8 cellular contexts compared by ENCODE assay signal in the genomic region with DNA sequence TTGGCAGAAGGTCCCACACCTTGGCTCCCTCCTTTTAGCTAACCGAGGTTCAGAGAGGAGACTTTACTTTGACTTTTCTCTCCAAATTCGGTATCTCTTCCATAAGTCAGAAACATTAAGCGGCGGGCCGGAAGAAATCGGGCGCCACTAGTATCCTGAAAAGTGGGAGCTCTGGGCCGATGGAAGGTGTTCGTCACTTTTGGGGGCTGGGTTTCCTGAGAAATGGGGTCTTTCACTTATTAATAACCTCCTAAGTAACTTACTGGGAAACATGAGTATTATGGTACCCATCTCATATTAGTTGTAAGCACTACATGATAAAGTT. TPM values are rescaled to one million over a fixed set of nuclear protein-coding genes. Genes with fewer than 3 reads are reported as not detected.
DNase-seq lines count a peak whose midpoint lies in the region; TF ChIP-seq lines count a peak whose summit lies in the region.

No MANE protein-coding gene starts in this region.

- no peak for DNase-seq in CD14-positive monocyte (ENCODE audit: low spot score)
- DNase-seq in neural progenitor cell (ENCODE audit: low spot score) = no peak
- DNase-seq in C1 segment of cervical spinal cord (lab: John Stamatoyannopoulos, UW) = no peak
- DNase-seq in HuH-7 (ENCODE audit: low spot score) = no peak
- no peak for DNase-seq in NK-92 (lab: John Stamatoyannopoulos, UW; ENCODE audit: unreplicated experiment)
- no peak for DNase-seq in NCI-H187 treated with DMSO at 0.1 percent for 48 hours (lab: John Stamatoyannopoulos, UW)

- H3K4me3 ChIP-seq in Loucy (ENCODE audit: low read length, poor library complexity, severe bottlenecking) = peak overlapping the region; percentile 89
- H3K4me3 ChIP-seq in ectodermal cell (ENCODE audit: insufficient read depth, low read depth, low read length) = peak overlapping the region; percentile 48
- H3K4me3 ChIP-seq in neural progenitor cell = peak overlapping the region; percentile 83

- H2AFZ ChIP-seq in Loucy (ENCODE audit: low read length) = peak overlapping the region; percentile 89
- peak overlapping the region; percentile 95 for H2AFZ ChIP-seq in neural progenitor cell (replicated peaks)

- peaks cover 24% of the 10 kb centered on the region for H3K79me2 ChIP-seq in Loucy (ENCODE audit: insufficient read depth, low read length)
- H3K79me2 ChIP-seq in neural progenitor cell (ENCODE audit: low read depth) = peaks cover 21% of the 10 kb centered on the region

- H3K27ac Mint-ChIP-seq in CD14-positive monocyte (peak overlapping the region; percentile 87 to 96 (median 93)), neural progenitor cell (peak overlapping the region; percentile 50)

- H3K27me3 Mint-ChIP-seq in CD14-positive monocyte (ENCODE audit: low read depth in 3 of 3) (peaks cover 1 to 7% (median 5%) of the 10 kb centered on the region in 3 donors), neural progenitor cell (ENCODE audit: insufficient read depth, low read depth) (no peaks in the 10 kb centered on the region)

- peak overlapping the region; percentile 70 for H3K4me2 ChIP-seq in Loucy (ENCODE audit: low read depth, low read length, poor library complexity, severe bottlenecking)
- peak overlapping the region; percentile 93 for H3K4me2 ChIP-seq in neural progenitor cell

- H3F3A ChIP-seq in Loucy (ENCODE audit: low read depth) = no peaks in the 10 kb centered on the region
- peaks cover 7% of the 10 kb centered on the region for H3F3A ChIP-seq in neural progenitor cell (ENCODE audit: low read depth)

- H3K4me1 Mint-ChIP-seq in CD14-positive monocyte (peaks cover 21% of the 10 kb centered on the region), neural progenitor cell (peaks cover 10% of the 10 kb centered on the region)

- H3K4me3 Mint-ChIP-seq in CD14-positive monocyte = peak overlapping the region; percentile 98 to 99
- H3K4me3 Mint-ChIP-seq in neural progenitor cell = peak overlapping the region; percentile 97

- H3K27ac ChIP-seq in ectodermal cell (ENCODE audit: insufficient read depth, low read depth, low read length, poor library complexity, severe bottlenecking) (no peak overlapping the region), neural progenitor cell (no peak overlapping the region)

- H3K9ac ChIP-seq in Loucy (ENCODE audit: low read depth, low read length, poor library complexity, severe bottlenecking) (peak overlapping the region; percentile 77), neural progenitor cell (peak overlapping the region; percentile 70)

- no peak for TF ChIP-seq CTCF in CD14-positive monocyte (IDR thresholded peaks at IDR 0.05)
- TF ChIP-seq CTCF in Loucy (conservative IDR thresholded peaks at IDR 0.05; ENCODE audit: low read length) = no peak
- no peak for TF ChIP-seq CTCF in neural progenitor cell (IDR thresholded peaks at IDR 0.05)

- H3K36me3 ChIP-seq in Loucy (ENCODE audit: insufficient read depth, low read length) = no peaks in the 10 kb centered on the region
- no peaks in the 10 kb centered on the region for H3K36me3 ChIP-seq in ectodermal cell (ENCODE audit: control insufficient read depth, insufficient read depth, low read length)
- no peaks in the 10 kb centered on the region for H3K36me3 ChIP-seq in neural progenitor cell

- H3K4me1 ChIP-seq in Loucy (ENCODE audit: insufficient read depth, low read length, poor library complexity, severe bottlenecking) = peaks cover 30% of the 10 kb centered on the region
- no peaks in the 10 kb centered on the region for H3K4me1 ChIP-seq in ectodermal cell (ENCODE audit: control insufficient read depth, insufficient read depth, low read length)
- H3K4me1 ChIP-seq in neural progenitor cell = peaks cover 16% of the 10 kb centered on the region

- H3K9me3 ChIP-seq in Loucy (ENCODE audit: insufficient read depth, low read depth, low read length) (no peaks in the 10 kb centered on the region), ectodermal cell (ENCODE audit: control insufficient read depth, low read length) (no peaks in the 10 kb centered on the region), neural progenitor cell (ENCODE audit: low read depth) (no peaks in the 10 kb centered on the region)

- H3K9me2 ChIP-seq in Loucy (replicated peaks; ENCODE audit: low read depth, low read length) = no peaks in the 10 kb centered on the region

- intact Hi-C loops in CD14-positive monocyte (cut with micrococcal nuclease) = loop anchor here (5.0 to 10.0 kb wide), 3 partner anchors 82 to 685 kb away; partner anchors contain the start of genes NR4A3 (in 2 of the 2), ALG2 (in 1 of the 2) and SEC61B (in 1 of the 2)

- H4K20me1 ChIP-seq in Loucy (ENCODE audit: insufficient read depth, low read length, poor library complexity, severe bottlenecking) (peaks cover 8% of the 10 kb centered on the region), neural progenitor cell (ENCODE audit: low read depth) (no peaks in the 10 kb centered on the region)

- WGBS in ectodermal cell, 2 experiments = 17 to 40% methylated on average over 8 to 9 of the region's 9 CpGs

- H3K9me3 Mint-ChIP-seq in CD14-positive monocyte (peaks cover 0 to 16% (median 6%) of the 10 kb centered on the region in 7 donors), neural progenitor cell (no peaks in the 10 kb centered on the region)

- peaks cover 4 to 7% of the 10 kb centered on the region in 2 donors for H3K36me3 Mint-ChIP-seq in CD14-positive monocyte
- H3K36me3 Mint-ChIP-seq in neural progenitor cell = peaks cover 2% of the 10 kb centered on the region

- H3K27me3 ChIP-seq in Loucy (ENCODE audit: insufficient read depth, low read length, poor library complexity, severe bottlenecking) (no peaks in the 10 kb centered on the region), ectodermal cell (ENCODE audit: control insufficient read depth, insufficient read depth, low read length, poor library complexity, severe bottlenecking) (no peaks in the 10 kb centered on the region), neural progenitor cell (peaks cover 8% of the 10 kb centered on the region)

RNA-seq across cellular contexts. Expression of gene STX17, which starts 0.7 kb away (rescaled TPM):
- 10 to 100 TPM; 10.3 to 16.8 TPM for polyA plus RNA-seq in CD14-positive monocyte
- 28.1 TPM for polyA plus RNA-seq in ectodermal cell (2013, experiment 1 of 4)
- 32.2 TPM for polyA plus RNA-seq in ectodermal cell (2013, experiment 2 of 4)
- polyA plus RNA-seq in ectodermal cell (2013, experiment 3 of 4) = 27.2 TPM
- 23.8 TPM for polyA plus RNA-seq in ectodermal cell (2013, experiment 4 of 4)
- 31.7 and 34.4 TPM in 2 replicates for total RNA-seq in neural progenitor cell (ENCODE audit: low replicate concordance)
